Comparison of ENCODE assay signal across 31 cellular contexts in genomic region chr11:133718831-133719230, GRCh38.
"Had no signal": no experiment of that assay in that cellular context is flagged by ENCODE, and none has a peak within 500 bp of the region (broad histone marks: within the 10 kb centered on the region; RNA-seq: fewer than 3 reads in every experiment).

No MANE protein-coding gene starts in this region.

- H3K4me1 ChIP-seq: parathyroid adenoma, psoas muscle, right lobe of liver, sigmoid colon, spleen, stomach, thyroid gland, tibial nerve, upper lobe of right lung, uterus had no signal

- H3K27ac Mint-ChIP-seq: naive B cell; naive thymus-derived CD8-positive, alpha-beta T cell; natural killer cell treated with Interleukin-12 subunit alpha and Interleukin-12 subunit beta and Interleukin-15 and Interleukin-18, amount 100 ng/mL, for 72 hours; nephron progenitor cell; progenitor cell of endocrine pancreas; stimulated activated effector memory CD8-positive, alpha-beta T cell treated with anti-CD3 and anti-CD28 coated beads, Interleukin-12 subunit alpha, Interleukin-12 subunit beta, amount 100 ng/mL, for 72 hours; stimulated activated naive B cell treated with anti-CD40 and anti-IgM and Interleukin-4, amounts not matched to agents 10 μg/mL and 1 μg/mL and 100 μg/mL, for 72 hours; stimulated activated naive CD8-positive, alpha-beta T cell treated with anti-CD3 and anti-CD28 coated beads, Interleukin-15, Interleukin-2, amounts not matched to agents 100 ng/mL and 50 ng/mL, for 24 hours; type B pancreatic cell had no signal

- H3K9ac ChIP-seq: parathyroid adenoma had no signal

- DNase-seq: naive B cell; naive thymus-derived CD8-positive, alpha-beta T cell; nephron progenitor cell; nucleus accumbens; ovary; posterior cingulate gyrus; psoas muscle; right cardiac atrium; right lobe of liver; sigmoid colon; small intestine; spleen; stimulated activated CD4-positive, alpha-beta T cell treated with anti-CD3 and anti-CD28 coated beads, Interleukin-12 subunit alpha, Interleukin-12 subunit beta, amount 100 ng/mL, for 4 hours; stimulated activated CD4-positive, alpha-beta T cell treated with anti-CD3 and anti-CD28 coated beads, Interleukin-1b, Interleukin-23, amount 100 ng/mL, for 48 hours; stimulated activated CD4-positive, alpha-beta T cell treated with anti-CD3 and anti-CD28 coated beads, Interleukin-4, amount 100 ng/mL, for 1 hour; stimulated activated naive B cell treated with anti-CD40 and anti-IgM and Interleukin-4, amounts not matched to agents 10 μg/mL and 1 μg/mL and 100 μg/mL, for 72 hours; stimulated activated naive CD4-positive, alpha-beta T cell treated with Interleukin-2 at 50 U/mL for 16 hours; stomach; thyroid gland; upper lobe of right lung; uterus had no signal

- H3K9me3 Mint-ChIP-seq: natural killer cell treated with Interleukin-12 subunit alpha and Interleukin-12 subunit beta and Interleukin-15 and Interleukin-18, amount 100 ng/mL, for 72 hours; nephron progenitor cell; stimulated activated naive CD8-positive, alpha-beta T cell treated with anti-CD3 and anti-CD28 coated beads, Interleukin-15, Interleukin-2, amounts not matched to agents 100 ng/mL and 50 ng/mL, for 24 hours; type B pancreatic cell had no signal

- H3K4me3 Mint-ChIP-seq: naive B cell; naive thymus-derived CD8-positive, alpha-beta T cell; natural killer cell treated with Interleukin-12 subunit alpha and Interleukin-12 subunit beta and Interleukin-15 and Interleukin-18, amount 100 ng/mL, for 72 hours; nephron progenitor cell; neural crest cell; stimulated activated effector memory CD8-positive, alpha-beta T cell treated with anti-CD3 and anti-CD28 coated beads, Interleukin-12 subunit alpha, Interleukin-12 subunit beta, amount 100 ng/mL, for 72 hours; stimulated activated naive B cell treated with anti-CD40 and anti-IgM and Interleukin-4, amounts not matched to agents 10 μg/mL and 1 μg/mL and 100 μg/mL, for 72 hours; stimulated activated naive CD8-positive, alpha-beta T cell treated with anti-CD3 and anti-CD28 coated beads, Interleukin-15, Interleukin-2, amounts not matched to agents 100 ng/mL and 50 ng/mL, for 24 hours; type B pancreatic cell had no signal

- ATAC-seq: naive thymus-derived CD8-positive, alpha-beta T cell; natural killer cell treated with Interleukin-12 subunit alpha and Interleukin-12 subunit beta and Interleukin-15 and Interleukin-18, amount 100 ng/mL, for 72 hours; psoas muscle; right cardiac atrium; right lobe of liver; stimulated activated effector memory CD8-positive, alpha-beta T cell treated with anti-CD3 and anti-CD28 coated beads, Interleukin-12 subunit alpha, Interleukin-12 subunit beta, amount 100 ng/mL, for 72 hours; stimulated activated naive B cell treated with anti-CD40 and anti-IgM and Interleukin-4, amounts not matched to agents 10 μg/mL and 1 μg/mL and 100 μg/mL, for 72 hours; upper lobe of right lung had no signal

- H3K27me3 Mint-ChIP-seq: stimulated activated naive B cell treated with anti-CD40 and anti-IgM and Interleukin-4, amounts not matched to agents 10 μg/mL and 1 μg/mL and 100 μg/mL, for 72 hours; stimulated activated naive CD8-positive, alpha-beta T cell treated with anti-CD3 and anti-CD28 coated beads, Interleukin-15, Interleukin-2, amounts not matched to agents 100 ng/mL and 50 ng/mL, for 24 hours had no signal

- H3K4me3 ChIP-seq: ovary, psoas muscle, right lobe of liver, sigmoid colon, spleen, stomach, thoracic aorta, thyroid gland, tibial nerve, upper lobe of right lung, uterus had no signal

- H3K27ac ChIP-seq: neutrophil, ovary, parathyroid adenoma, psoas muscle, right lobe of liver, sigmoid colon, spleen, stomach, thoracic aorta, thyroid gland, tibial nerve, upper lobe of right lung, uterus had no signal

- H3K36me3 Mint-ChIP-seq: naive B cell; naive thymus-derived CD8-positive, alpha-beta T cell; natural killer cell treated with Interleukin-12 subunit alpha and Interleukin-12 subunit beta and Interleukin-15 and Interleukin-18, amount 100 ng/mL, for 72 hours; stimulated activated effector memory CD8-positive, alpha-beta T cell treated with anti-CD3 and anti-CD28 coated beads, Interleukin-12 subunit alpha, Interleukin-12 subunit beta, amount 100 ng/mL, for 72 hours; stimulated activated naive B cell treated with anti-CD40 and anti-IgM and Interleukin-4, amounts not matched to agents 10 μg/mL and 1 μg/mL and 100 μg/mL, for 72 hours; type B pancreatic cell had no signal

- H3K36me3 ChIP-seq: neutrophil, ovary, right lobe of liver, sigmoid colon, spleen, stomach, thoracic aorta, thyroid gland, tibial nerve, upper lobe of right lung, uterus had no signal

- H3K79me2 ChIP-seq: parathyroid adenoma had no signal

- H2AFZ ChIP-seq: parathyroid adenoma had no signal

- H3K4me1 Mint-ChIP-seq: naive B cell; naive thymus-derived CD8-positive, alpha-beta T cell; stimulated activated effector memory CD8-positive, alpha-beta T cell treated with anti-CD3 and anti-CD28 coated beads, Interleukin-12 subunit alpha, Interleukin-12 subunit beta, amount 100 ng/mL, for 72 hours; stimulated activated naive B cell treated with anti-CD40 and anti-IgM and Interleukin-4, amounts not matched to agents 10 μg/mL and 1 μg/mL and 100 μg/mL, for 72 hours had no signal

- H3K9me3 ChIP-seq: neutrophil, ovary, psoas muscle, right lobe of liver, sigmoid colon, spleen, stomach, thoracic aorta, thyroid gland, tibial nerve, upper lobe of right lung, uterus had no signal

- H3K27me3 ChIP-seq: neutrophil, ovary, right lobe of liver, thyroid gland, tibial nerve, uterus had no signal
